Comparison of ENCODE assay signal across 16 cellular contexts in genomic region chr4:154014401-154015105, GRCh38.
DNase-seq lines count a peak whose midpoint lies in the region; ATAC-seq and TF ChIP-seq lines count a peak whose summit lies in the region.
"Had no signal": no experiment of that assay in that cellular context is flagged by ENCODE, and none has a peak within 500 bp of the region (broad histone marks: within the 10 kb centered on the region; RNA-seq: fewer than 3 reads in every experiment).

No MANE protein-coding gene starts in this region.

- H3K14ac ChIP-seq in mesenchymal stem cell (ENCODE audit: low read length in 2 of 2), result no peak overlapping the region

- H3K4me1 ChIP-seq in mesenchymal stem cell (ENCODE audit: control insufficient read depth, insufficient read depth, low read depth, low read length), result peaks cover 3% of the 10 kb centered on the region
- peaks cover 2 to 40% (median 33%) of the 10 kb centered on the region in 5 donors for H3K4me1 ChIP-seq in subcutaneous abdominal adipose tissue (ENCODE audit: control insufficient read depth in 5 of 5, insufficient read depth in 5 of 5, low read length in 5 of 5)

- TF ChIP-seq CTCF in choroid plexus epithelial cell (conservative IDR thresholded peaks at IDR 0.05; ENCODE audit: low read depth, low read length), result no peak

- H3K9ac ChIP-seq in mesenchymal stem cell (ENCODE audit: low read length) (peak overlapping the region; percentile 73), subcutaneous abdominal adipose tissue (ENCODE audit: low read length in 5 of 5) (no peak overlapping the region)

- no peaks in the 10 kb centered on the region for H3K36me3 ChIP-seq in mesenchymal stem cell (ENCODE audit: control insufficient read depth in 1 of 2, insufficient read depth in 2 of 2, low read depth in 1 of 2, low read length in 2 of 2)
- no peaks in the 10 kb centered on the region for H3K36me3 ChIP-seq in subcutaneous abdominal adipose tissue (ENCODE audit: control insufficient read depth in 5 of 5, insufficient read depth in 5 of 5, low read length in 5 of 5)

- peak overlapping the region; percentile 48 for H2BK15ac ChIP-seq in mesenchymal stem cell (ENCODE audit: low read depth, poor library complexity, severe bottlenecking)

- H3K27ac ChIP-seq in mesenchymal stem cell (ENCODE audit: low read length, poor library complexity, severe bottlenecking), result no peak overlapping the region
- H3K27ac ChIP-seq in subcutaneous abdominal adipose tissue (ENCODE audit: low read depth, low read length), result peak overlapping the region; percentile 65

- H3K4me3 ChIP-seq in choroid plexus epithelial cell (ENCODE audit: low read depth, low read length) (no peak overlapping the region), mesenchymal stem cell (ENCODE audit: insufficient read depth in 1 of 2, low read depth in 1 of 2, low read length in 2 of 2) (no peak overlapping the region), subcutaneous abdominal adipose tissue (ENCODE audit: low read depth in 1 of 5, low read length in 5 of 5) (no peak overlapping the region)

- no peak overlapping the region for H2AK5ac ChIP-seq in mesenchymal stem cell (ENCODE audit: low read length, severe bottlenecking)

- no peak overlapping the region for H3K4me2 ChIP-seq in mesenchymal stem cell (ENCODE audit: low read length, poor library complexity, severe bottlenecking)

- H2AFZ ChIP-seq in mesenchymal stem cell (ENCODE audit: low read depth, low read length), result no peak overlapping the region

- peak overlapping the region; percentile 87 for H4K8ac ChIP-seq in mesenchymal stem cell (ENCODE audit: low read length)

- peak; percentile 93 for DNase-seq in NCI-H82 (lab: John Stamatoyannopoulos, UW)
- DNase-seq in choroid plexus epithelial cell (ENCODE audit: low read depth), result peak; percentile 32
- peak; percentile 43 for DNase-seq in mesenchymal stem cell
- DNase-seq in NCI-H2196 (lab: John Stamatoyannopoulos, UW; ENCODE audit: unreplicated experiment), result no peak
- no peak for DNase-seq in COLO829 (ENCODE audit: low spot score)
- DNase-seq: ACHN; CD4-positive, alpha-beta memory T cell; EL; H7; KBM-7; NCI-H1048; NCI-H1694; NCI-H69; PC-3 had no signal

- no peak overlapping the region for H4K91ac ChIP-seq in mesenchymal stem cell (ENCODE audit: low read length)

- H3K4ac ChIP-seq in mesenchymal stem cell (ENCODE audit: low read depth in 1 of 2, low read length in 2 of 2), result peak overlapping the region in 1 of 2 experiments; percentile 57

- H3K79me1 ChIP-seq in mesenchymal stem cell (replicated peaks; ENCODE audit: low read length, poor library complexity, severe bottlenecking), result no peaks in the 10 kb centered on the region

- H3K27me3 ChIP-seq in mesenchymal stem cell (ENCODE audit: control insufficient read depth in 1 of 2, insufficient read depth in 1 of 2, low read length in 2 of 2), result no peaks in the 10 kb centered on the region
- no peaks in the 10 kb centered on the region for H3K27me3 ChIP-seq in subcutaneous abdominal adipose tissue (ENCODE audit: control insufficient read depth in 5 of 5, insufficient read depth in 4 of 5, low read length in 5 of 5)

- WGBS in mesenchymal stem cell, result 94% methylated on average over 4 of the region's 5 CpGs

- H3K9me3 ChIP-seq in mesenchymal stem cell (ENCODE audit: control insufficient read depth, low read length), result no peaks in the 10 kb centered on the region
- H3K9me3 ChIP-seq in subcutaneous abdominal adipose tissue (ENCODE audit: control insufficient read depth in 5 of 5, low read length in 5 of 5), result no peaks in the 10 kb centered on the region

- peak overlapping the region in 1 of 2 experiments; percentile 37 for H3K18ac ChIP-seq in mesenchymal stem cell (ENCODE audit: low read depth in 1 of 2, low read length in 2 of 2)

- H3K23ac ChIP-seq in mesenchymal stem cell (ENCODE audit: low read length in 2 of 2), result no peak overlapping the region

- no peak overlapping the region for H2BK120ac ChIP-seq in mesenchymal stem cell (ENCODE audit: low read depth, low read length)

- ATAC-seq in HG02938 (IDR thresholded peaks at IDR 0.05; ENCODE audit: unreplicated experiment), result no peak
- ATAC-seq: PC-3 had no signal

- H2BK5ac ChIP-seq in mesenchymal stem cell (ENCODE audit: low read depth, low read length, poor library complexity, severe bottlenecking), result no peak overlapping the region

- peak overlapping the region in 1 of 2 experiments; percentile 3 for H2BK12ac ChIP-seq in mesenchymal stem cell (ENCODE audit: low read length in 2 of 2)

Comparison
In these comparisons a context has a peak if more than half of its experiments do, and no peak if none do; other contexts are left out.
1. DNase-seq: peak in NCI-H82 (single experiment), choroid plexus epithelial cell (single experiment) and mesenchymal stem cell (single experiment); none in NCI-H2196 (single experiment) and COLO829 (single experiment).